8 cellular contexts compared by ENCODE assay signal in genomic region chr2:231464576-231465540, GRCh38. TPM values are rescaled to one million over a fixed set of nuclear protein-coding genes. Genes with fewer than 3 reads are reported as not detected.
DNase-seq lines count a peak whose midpoint lies in the region; ATAC-seq and TF ChIP-seq lines count a peak whose summit lies in the region.

No MANE protein-coding gene starts in this region.

- H4K20me1 ChIP-seq in SK-N-SH (ENCODE audit: insufficient read depth) = peaks cover 40% of the 10 kb centered on the region

- H3K4me1 Mint-ChIP-seq in activated naive CD8-positive, alpha-beta T cell treated with anti-CD3 and anti-CD28 coated beads for 36 hours = peaks cover 33% of the 10 kb centered on the region
- peaks cover 28% of the 10 kb centered on the region for H3K4me1 Mint-ChIP-seq in type B pancreatic cell (ENCODE audit: unreplicated experiment)

- H3K79me2 ChIP-seq in SK-N-SH (ENCODE audit: insufficient read depth) = peaks cover 52% of the 10 kb centered on the region

- intact Hi-C loops in heart left ventricle (cut with DNase I) = no loop called here
- intact Hi-C loops in posterior cingulate gyrus (cut with DNase I) = loop anchor here (2.0 kb wide), 1 partner anchor 50 kb away; no protein-coding TSS in a partner anchor

- no peaks in the 10 kb centered on the region for H3K9me3 ChIP-seq in KOPT-K1 (ENCODE audit: insufficient read depth, low read length, poor library complexity, severe bottlenecking)
- no peaks in the 10 kb centered on the region for H3K9me3 ChIP-seq in SK-N-SH
- H3K9me3 ChIP-seq in heart left ventricle = no peaks in the 10 kb centered on the region

- H3K27me3 Mint-ChIP-seq in activated naive CD8-positive, alpha-beta T cell treated with anti-CD3 and anti-CD28 coated beads for 36 hours = peaks cover 15% of the 10 kb centered on the region
- no peaks in the 10 kb centered on the region for H3K27me3 Mint-ChIP-seq in type B pancreatic cell

- no peaks in the 10 kb centered on the region for H3K9me2 ChIP-seq in SK-N-SH

- H3K27ac Mint-ChIP-seq in activated naive CD8-positive, alpha-beta T cell treated with anti-CD3 and anti-CD28 coated beads for 36 hours = peak overlapping the region; percentile 99
- H3K27ac Mint-ChIP-seq in type B pancreatic cell = peak overlapping the region; percentile 99

- no peak for TF ChIP-seq RAD21 in SK-N-SH (IDR thresholded peaks at IDR 0.05; ENCODE audit: low read length)

- no peaks in the 10 kb centered on the region for H3K9me3 Mint-ChIP-seq in activated naive CD8-positive, alpha-beta T cell treated with anti-CD3 and anti-CD28 coated beads for 36 hours
- no peaks in the 10 kb centered on the region for H3K9me3 Mint-ChIP-seq in type B pancreatic cell

- H3K4me3 Mint-ChIP-seq in activated naive CD8-positive, alpha-beta T cell treated with anti-CD3 and anti-CD28 coated beads for 36 hours = peak overlapping the region; percentile 93
- H3K4me3 Mint-ChIP-seq in type B pancreatic cell = peak overlapping the region; percentile 90

- CTCF ChIA-PET in SK-N-SH (lab: Yijun Ruan, JAX) = interaction anchor here (1.0 to 8.2 kb wide), 11 partner anchors 9 to 370 kb away, joined by 3 to 56 read pairs (median 4); no protein-coding TSS in a partner anchor

- H3K36me3 ChIP-seq in KOPT-K1 (ENCODE audit: insufficient read depth, low read length) = peaks cover 39% of the 10 kb centered on the region
- peaks cover 32 to 36% of the 10 kb centered on the region in 2 experiments for H3K36me3 ChIP-seq in SK-N-SH (replicated peaks in 1 of 2; ENCODE audit: control insufficient read depth in 1 of 2, insufficient read depth in 2 of 2, low read length in 1 of 2)
- H3K36me3 ChIP-seq in heart left ventricle = peaks cover 5 to 33% (median 32%) of the 10 kb centered on the region in 9 donors

- no peak for TF ChIP-seq POLR2A in heart left ventricle (IDR thresholded peaks at IDR 0.05)

- H3K27me3 ChIP-seq in SK-N-SH (ENCODE audit: insufficient read depth) (no peaks in the 10 kb centered on the region), heart left ventricle (no peaks in the 10 kb centered on the region)

- POLR2A ChIA-PET in SK-N-SH (lab: Yijun Ruan, JAX) = interaction anchor here (0.5 to 4.1 kb wide), 30 partner anchors 9 to 640 kb away, joined by 3 to 59 read pairs (median 4); partner anchors contain the start of genes DIS3L2, HTR2B and PTMA

- H3K4me3 ChIP-seq in SK-N-SH (ENCODE audit: low read depth in 2 of 2, low read length in 1 of 2) (peak overlapping the region; percentile 95 to 97), heart left ventricle (peak overlapping the region; percentile 60 to 99 (median 90))

- DNase-seq in CD1c-positive myeloid dendritic cell (ENCODE audit: extremely low spot score) (peak; percentile 99), SK-N-SH (peak; percentile 98), heart left ventricle (peak; percentile 98 to 99 (median 99)), posterior cingulate gyrus (peak in 9 of 10 donors; percentile 94 to 99 (median 97)), type B pancreatic cell (ENCODE audit: extremely low spot score, unreplicated experiment) (peak; percentile 99)
- DNase-seq in activated naive CD8-positive, alpha-beta T cell treated with anti-CD3 and anti-CD28 coated beads for 36 hours = peak; percentile 98

- H3K27ac ChIP-seq in KOPT-K1 (ENCODE audit: low read depth, low read length, poor library complexity, severe bottlenecking) (peak overlapping the region; percentile 95), SK-N-SH (ENCODE audit: low read depth in 2 of 2, low read length in 1 of 2) (peak overlapping the region; percentile 95 to 99), heart left ventricle (peak overlapping the region; percentile 90 to 99 (median 96))

- H3F3A ChIP-seq in SK-N-SH (replicated peaks; ENCODE audit: insufficient read depth) = peaks cover 16% of the 10 kb centered on the region

- H2AFZ ChIP-seq in SK-N-SH (ENCODE audit: low read depth) = peak overlapping the region; percentile 95

- H3K9ac ChIP-seq in SK-N-SH = peak overlapping the region; percentile 99

- TF ChIP-seq CTCF in SK-N-SH (IDR thresholded peaks at IDR 0.05) = no peak
- TF ChIP-seq CTCF in heart left ventricle (IDR thresholded peaks at IDR 0.05) = no peak
- no peak for TF ChIP-seq CTCF in type B pancreatic cell (conservative IDR thresholded peaks at IDR 0.05)

- H3K4me1 ChIP-seq in SK-N-SH (ENCODE audit: control insufficient read depth in 1 of 2, insufficient read depth in 2 of 2, low read depth in 1 of 2, low read length in 1 of 2) = peaks cover 11 to 23% of the 10 kb centered on the region in 2 experiments; a peak in 3 of 4 replicates
- H3K4me1 ChIP-seq in heart left ventricle = peaks cover 0 to 56% (median 23%) of the 10 kb centered on the region in 12 donors

- peak; percentile 0 for ATAC-seq in GM19467 (IDR thresholded peaks at IDR 0.05; ENCODE audit: unreplicated experiment)
- ATAC-seq in heart left ventricle = peak in 3 of 4 donors; percentile 96 to 98 (median 97)

- H3K36me3 Mint-ChIP-seq in activated naive CD8-positive, alpha-beta T cell treated with anti-CD3 and anti-CD28 coated beads for 36 hours = peaks cover 43% of the 10 kb centered on the region
- peaks cover 34% of the 10 kb centered on the region for H3K36me3 Mint-ChIP-seq in type B pancreatic cell

- WGBS in SK-N-SH (ENCODE audit: low lambda C conversion rate) = 7% methylated on average over 44 of the region's 81 CpGs
- WGBS in heart left ventricle, 4 donors = 2% methylated on average over 13 to 81 of the region's 81 CpGs

- peak overlapping the region; percentile 98 for H3K4me2 ChIP-seq in SK-N-SH

- TF ChIP-seq EP300 in SK-N-SH (IDR thresholded peaks at IDR 0.05; ENCODE audit: borderline replicate concordance in 1 of 2, low read depth in 1 of 2, low read length in 1 of 2) = no peak

TF ChIP-seq in SK-N-SH, 30 proteins besides CTCF, POLR2A, EP300 and RAD21:
- peak; percentile 20 for TF ChIP-seq MAX (IDR thresholded peaks at IDR 0.05; ENCODE audit: low read depth)
- TF ChIP-seq RFX5 (IDR thresholded peaks at IDR 0.05; ENCODE audit: low read length) = no peak
- TF ChIP-seq GABPA (IDR thresholded peaks at IDR 0.05; ENCODE audit: low read depth) = peak; percentile 55
- TF ChIP-seq FOXJ3 (CRISPR knock-in tag; IDR thresholded peaks at IDR 0.05) = no peak
- no peak for TF ChIP-seq NRF1 (IDR thresholded peaks at IDR 0.05; ENCODE audit: low read depth, low read length)
- no peak for TF ChIP-seq FOXM1 (IDR thresholded peaks at IDR 0.05; ENCODE audit: low read depth)
- no peak for TF ChIP-seq TCF12 (IDR thresholded peaks at IDR 0.05)
- TF ChIP-seq RXRA (IDR thresholded peaks at IDR 0.05; ENCODE audit: borderline replicate concordance, low read depth) = no peak; the same call in 1 of the 2 replicates
- TF ChIP-seq EZH2phosphoT487 (IDR thresholded peaks at IDR 0.05; ENCODE audit: borderline replicate concordance, low read depth) = no peak
- peak; percentile 35; the same call in 1 of the 2 replicates for TF ChIP-seq ELF1 (IDR thresholded peaks at IDR 0.05)
- no peak; the same call in 1 of the 2 replicates for TF ChIP-seq YY1 (IDR thresholded peaks at IDR 0.05; ENCODE audit: low read depth)
- TF ChIP-seq SIN3A (IDR thresholded peaks at IDR 0.05; ENCODE audit: borderline replicate concordance, low read depth, low read length) = peak; percentile 8; the same call in 1 of the 2 replicates
- no peak for TF ChIP-seq REST (IDR thresholded peaks at IDR 0.05; ENCODE audit: low read depth, low read length)
- no peak for TF ChIP-seq TAF1 (IDR thresholded peaks at IDR 0.05; ENCODE audit: borderline replicate concordance, low read depth, low read length)

RNA-seq across cellular contexts. Expression of gene NCL, which starts 0.6 kb away (rescaled TPM):
- polyA plus RNA-seq in SK-N-SH (2012; rRNA removed) (256 and 285 TPM in 2 replicates), heart left ventricle (100 to 1,000 TPM; 103 to 281 TPM)
- 363 and 421 TPM in 2 replicates for polyA plus RNA-seq in SK-N-SH (2012; cell fraction: cytosol; rRNA removed)
- polyA plus RNA-seq in SK-N-SH (2012; cell fraction: nucleus; rRNA removed) = 77.5 and 158 TPM in 2 replicates
- total RNA-seq in activated naive CD8-positive, alpha-beta T cell treated with anti-CD3 and anti-CD28 coated beads for 36 hours = 1,000 to 10,000 TPM; 2,049 to 2,118 TPM
- total RNA-seq in heart left ventricle (100 to 1,000 TPM in 8 of 9 donors, 10 to 100 TPM in 1; 60.9 to 352 (median 274) TPM), type B pancreatic cell (ENCODE audit: low replicate concordance) (499 and 709 TPM in 2 replicates)

Comparison
In these comparisons a context has a peak if more than half of its experiments do, and no peak if none do; other contexts are left out.
1. Peak in every context shown above with its lines: DNase-seq, ATAC-seq, H3K4me3 ChIP-seq and H3K27ac ChIP-seq.